1 cellular context compared by ENCODE assay signal in the genomic region with DNA sequence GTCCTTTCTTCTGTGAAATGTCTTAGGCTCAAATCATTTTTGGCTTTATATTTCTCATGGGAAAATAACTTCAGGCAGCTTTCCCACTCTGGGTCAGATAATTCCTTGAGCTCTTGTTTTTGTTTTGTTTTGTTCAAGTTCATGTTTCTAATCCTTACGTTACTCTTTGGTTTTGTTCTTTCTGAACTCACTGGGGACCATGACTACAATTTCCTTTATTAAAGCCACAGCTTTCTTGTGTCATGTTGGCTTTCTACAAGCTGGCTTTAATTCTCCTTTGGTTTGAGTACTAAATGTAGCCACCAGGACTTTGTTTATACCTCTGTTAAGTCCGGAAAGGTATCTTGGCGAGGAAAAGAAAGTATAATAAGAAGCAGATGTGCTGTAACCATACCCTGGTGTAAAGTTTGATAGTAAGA.
TF ChIP-seq lines count a peak whose summit lies in the region.

No MANE protein-coding gene starts in this region.

TF ChIP-seq in endothelial cell of umbilical vein, 7 proteins besides CTCF, POLR2A, EP300 and RAD21:
- TF ChIP-seq FOS (IDR thresholded peaks at IDR 0.05; ENCODE audit: borderline replicate concordance, insufficient read depth, low read length) (no peak), GATA2 (IDR thresholded peaks at IDR 0.05; ENCODE audit: insufficient read depth, insufficient read length, low read depth, low read length) (no peak)
